ENCODE assay signal across 8 cellular contexts in the genomic region with DNA sequence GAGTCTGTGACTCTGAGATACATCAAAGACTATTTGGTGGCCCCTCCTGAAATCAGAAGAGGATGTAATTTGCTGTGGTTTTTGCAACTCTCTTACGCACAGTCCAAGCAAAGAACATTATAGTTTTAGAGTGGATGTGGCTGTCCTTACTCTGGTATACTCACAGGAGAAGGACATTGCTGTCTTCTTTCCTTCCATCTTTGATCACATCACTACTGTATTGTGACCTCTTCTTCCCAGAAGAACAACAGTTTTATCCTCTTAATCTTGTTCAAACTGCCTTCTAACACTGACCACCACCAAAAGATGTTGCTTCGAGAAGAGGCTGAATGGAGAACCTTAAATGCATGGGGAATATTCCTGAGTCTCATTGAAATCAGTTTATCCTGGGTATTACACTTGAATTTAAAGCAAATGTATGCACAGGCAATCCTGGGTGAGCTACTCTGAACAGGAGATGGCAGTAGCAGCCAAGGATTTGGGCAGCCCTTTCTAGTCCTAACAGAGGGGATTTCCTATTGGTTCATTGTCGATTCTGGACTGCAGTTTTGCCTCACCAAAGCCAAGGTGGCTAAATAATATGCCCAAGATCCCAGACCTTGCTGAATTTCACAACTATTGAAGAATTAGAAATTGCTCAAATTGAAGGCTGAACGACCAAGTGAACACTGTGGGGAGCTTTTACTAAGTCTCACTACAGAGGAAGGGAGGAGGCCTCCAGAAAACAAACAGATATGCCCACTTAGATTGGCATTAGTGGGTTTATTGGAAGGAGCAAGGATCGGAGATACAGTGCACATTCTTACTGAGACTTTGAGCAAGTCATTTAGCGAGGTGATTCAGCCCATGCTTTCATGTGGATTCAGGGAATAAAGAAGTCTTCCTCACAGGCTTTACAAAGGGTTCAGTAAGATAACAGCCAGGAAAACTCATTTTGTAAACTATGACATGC.
DNase-seq lines count a peak whose midpoint lies in the region; ATAC-seq, FAIRE-seq and TF ChIP-seq lines count a peak whose summit lies in the region.

No MANE protein-coding gene starts in this region.

- no peaks in the 10 kb centered on the region for H3K79me2 ChIP-seq in DND-41 (ENCODE audit: insufficient read depth, low read length)
- no peaks in the 10 kb centered on the region for H3K79me2 ChIP-seq in OCI-LY7 (ENCODE audit: insufficient read depth, low read depth, low read length)
- no peaks in the 10 kb centered on the region for H3K79me2 ChIP-seq in endothelial cell of umbilical vein (ENCODE audit: control insufficient read depth, insufficient read depth, low read length)

- no peak overlapping the region for H3K27ac ChIP-seq in DND-41 (ENCODE audit: low read length)
- H3K27ac ChIP-seq in OCI-LY7 (ENCODE audit: low read depth, low read length, poor library complexity, severe bottlenecking) = no peak overlapping the region
- H3K27ac ChIP-seq in endothelial cell of umbilical vein (ENCODE audit: insufficient read depth, low read depth, low read length) = peak overlapping the region; percentile 25

- H3K4me2 ChIP-seq in DND-41 (ENCODE audit: insufficient read depth, low read length) = no peak overlapping the region
- no peak overlapping the region for H3K4me2 ChIP-seq in OCI-LY7 (ENCODE audit: low read length)
- peak overlapping the region; percentile 47 for H3K4me2 ChIP-seq in endothelial cell of umbilical vein (ENCODE audit: insufficient read depth, low read length)

- peak; percentile 58; the same call in 2 of the 3 replicates for ATAC-seq in DND-41 (ENCODE audit: insufficient read depth, low read depth)
- ATAC-seq in GM19395 (IDR thresholded peaks at IDR 0.05; ENCODE audit: unreplicated experiment) = peak; percentile 77
- peak; percentile 93 for ATAC-seq in HG03432 (IDR thresholded peaks at IDR 0.05; ENCODE audit: unreplicated experiment)

- no peak overlapping the region for H3K9ac ChIP-seq in DND-41 (ENCODE audit: low read depth, low read length)
- H3K9ac ChIP-seq in endothelial cell of umbilical vein (replicated peaks; ENCODE audit: extremely low read depth, insufficient read depth, low read length) = peak overlapping the region; percentile 39

- CTCF ChIA-PET in OCI-LY7 (lab: Charles Lee; ENCODE audit: unreplicated experiment) = no interaction called here
- CTCF ChIA-PET in endothelial cell of umbilical vein (lab: Charles Lee) = interaction anchor here (0.6 to 2.5 kb wide), 20 partner anchors 9 to 862 kb away, joined by 3 to 20 read pairs (median 4); no protein-coding TSS in a partner anchor

- FAIRE-seq in endothelial cell of umbilical vein (lab: Jason Lieb, UNC) = peak; percentile 95

- H3K9me1 ChIP-seq in endothelial cell of umbilical vein (replicated peaks; ENCODE audit: control insufficient read depth, extremely low read depth, insufficient read depth, low read length) = no peaks in the 10 kb centered on the region

- POLR2A ChIA-PET in OCI-LY7 (lab: Charles Lee) = interaction anchor here (0.6 kb wide), 1 partner anchor 144 kb away, joined by 6 read pairs; no protein-coding TSS in a partner anchor
- POLR2A ChIA-PET in endothelial cell of umbilical vein (lab: Charles Lee) = interaction anchor here (0.6 kb wide), 1 partner anchor 356 kb away, joined by 5 read pairs; no protein-coding TSS in a partner anchor

- H3K9me3 ChIP-seq in DND-41 (ENCODE audit: insufficient read depth, low read length, severe bottlenecking) (no peaks in the 10 kb centered on the region), OCI-LY7 (ENCODE audit: low read length) (no peaks in the 10 kb centered on the region), endothelial cell of umbilical vein (replicated peaks; ENCODE audit: control insufficient read depth, insufficient read depth, low read length) (no peaks in the 10 kb centered on the region)

- TF ChIP-seq CTCF in DND-41 (IDR thresholded peaks at IDR 0.05; ENCODE audit: borderline replicate concordance, extremely low read depth, low read length, poor library complexity, severe bottlenecking) (peak; percentile 51), OCI-LY7 (conservative IDR thresholded peaks at IDR 0.05; ENCODE audit: low read length) (peak; percentile 73), endothelial cell of umbilical vein (IDR thresholded peaks at IDR 0.05; ENCODE audit: extremely low read depth in 1 of 2, insufficient read depth in 1 of 2, low read depth in 1 of 2, low read length in 2 of 2) (peak; percentile 72 to 86)

- BruUV-seq in OCI-LY7 (replicated peaks; lab: Mats Ljungman, UMichigan) (no TSS peak), endothelial cell of umbilical vein (replicated peaks; lab: Mats Ljungman, UMichigan) (no TSS peak)

- H3K4me1 ChIP-seq in DND-41 (ENCODE audit: insufficient read depth, low read length) = no peaks in the 10 kb centered on the region
- H3K4me1 ChIP-seq in OCI-LY7 (ENCODE audit: insufficient read depth, low read length, poor library complexity, severe bottlenecking) = no peaks in the 10 kb centered on the region
- peaks cover 9% of the 10 kb centered on the region for H3K4me1 ChIP-seq in endothelial cell of umbilical vein (ENCODE audit: control insufficient read depth, extremely low read depth, insufficient read depth, low read length)

- H4K20me1 ChIP-seq in DND-41 (ENCODE audit: insufficient read depth, low read length) (no peaks in the 10 kb centered on the region), OCI-LY7 (ENCODE audit: insufficient read depth, low read length) (no peaks in the 10 kb centered on the region), endothelial cell of umbilical vein (replicated peaks; ENCODE audit: control insufficient read depth, extremely low read depth, insufficient read depth, low read length) (no peaks in the 10 kb centered on the region)

- H3K4me3 ChIP-seq in DND-41 (ENCODE audit: low read depth in 1 of 2, low read length in 2 of 2) (no peak overlapping the region), OCI-LY7 (ENCODE audit: low read depth, low read length, poor library complexity, severe bottlenecking) (no peak overlapping the region), endothelial cell of umbilical vein (replicated peaks in 1 of 3; ENCODE audit: insufficient read depth in 1 of 3, low read depth in 1 of 3, low read length in 3 of 3) (no peak overlapping the region)

- dilution Hi-C loops in endothelial cell of umbilical vein (cut with MboI; ENCODE audit: extremely low pct_ligation_motif_present, low sequenced_read_pairs) = no loop called here

- no peak overlapping the region for H2AFZ ChIP-seq in DND-41 (ENCODE audit: low read depth, low read length)
- H2AFZ ChIP-seq in OCI-LY7 (ENCODE audit: low read length) = no peak overlapping the region
- H2AFZ ChIP-seq in endothelial cell of umbilical vein (ENCODE audit: low read depth, low read length) = peak overlapping the region; percentile 83

- DNase-seq in DND-41 = no peak
- DNase-seq in OCI-LY7 (ENCODE audit: low spot score) = peak; percentile 42
- peak; percentile 88 for DNase-seq in endothelial cell of umbilical vein (ENCODE audit: low read depth, low spot score)
- DNase-seq in myocyte (ENCODE audit: low read depth) = peak; percentile 80
- DNase-seq in NK-92 (lab: John Stamatoyannopoulos, UW; ENCODE audit: unreplicated experiment) = no peak
- DNase-seq in stimulated activated naive CD4-positive, alpha-beta T cell (lab: John Stamatoyannopoulos, UW) = no peak

- H3K27me3 ChIP-seq in DND-41 (ENCODE audit: insufficient read depth, low read length, poor library complexity) (no peaks in the 10 kb centered on the region), endothelial cell of umbilical vein (ENCODE audit: control insufficient read depth in 2 of 2, insufficient read depth in 2 of 2, low read length in 2 of 2) (no peaks in the 10 kb centered on the region)

- no peak for TF ChIP-seq POLR2A in endothelial cell of umbilical vein (IDR thresholded peaks at IDR 0.05; ENCODE audit: low read depth, low read length)

- intact Hi-C loops in OCI-LY7 (cut with micrococcal nuclease; ENCODE audit: unreplicated experiment) (loop anchor here (2.0 to 5.0 kb wide), 3 partner anchors 59 to 859 kb away; no protein-coding TSS in a partner anchor), endothelial cell of umbilical vein (cut with micrococcal nuclease) (loop anchor here (1.0 to 10.0 kb wide), 12 partner anchors 139 to 1851 kb away; partner anchors contain the start of genes PAWR and PPP1R12A)

- H3K9me2 ChIP-seq in OCI-LY7 (ENCODE audit: insufficient read depth, low read length) = no peaks in the 10 kb centered on the region

- H3K36me3 ChIP-seq in DND-41 (ENCODE audit: insufficient read depth, low read length) (no peaks in the 10 kb centered on the region), OCI-LY7 (ENCODE audit: insufficient read depth, low read length) (no peaks in the 10 kb centered on the region), endothelial cell of umbilical vein (ENCODE audit: control insufficient read depth in 2 of 2, extremely low read depth in 1 of 2, insufficient read depth in 2 of 2, low read length in 2 of 2) (no peaks in the 10 kb centered on the region)

TF ChIP-seq in endothelial cell of umbilical vein, 7 proteins besides CTCF, POLR2A, EP300 and RAD21:
- TF ChIP-seq EZH2 (IDR thresholded peaks at IDR 0.05; ENCODE audit: borderline replicate concordance, low read depth, low read length, severe bottlenecking) (no peak), JUN (IDR thresholded peaks at IDR 0.05; ENCODE audit: borderline replicate concordance, insufficient read depth, insufficient read length, low read depth) (no peak), POLR2AphosphoS5 (IDR thresholded peaks at IDR 0.05; ENCODE audit: insufficient read depth, low read depth, low read length) (no peak), GATA2 (IDR thresholded peaks at IDR 0.05; ENCODE audit: insufficient read depth, insufficient read length, low read depth, low read length) (no peak), MAX (IDR thresholded peaks at IDR 0.05; ENCODE audit: insufficient read depth, insufficient read length) (no peak), MYC (IDR thresholded peaks at IDR 0.05; ENCODE audit: low read depth, low read length) (no peak), FOS (IDR thresholded peaks at IDR 0.05; ENCODE audit: borderline replicate concordance, insufficient read depth, low read length) (no peak)

Comparison
In these comparisons a context has a peak if more than half of its experiments do, and no peak if none do; other contexts are left out.
1. DNase-seq: peak in OCI-LY7 (single experiment), endothelial cell of umbilical vein (single experiment) and myocyte (single experiment); none in DND-41 (single experiment), NK-92 (single experiment) and stimulated activated naive CD4-positive, alpha-beta T cell (0 of 6).
2. Peak in every context shown above with its lines, with median percentiles within 50 percentile points of each other: ATAC-seq and CTCF ChIP-seq.